16 cellular contexts compared by ENCODE assay signal in the genomic region with DNA sequence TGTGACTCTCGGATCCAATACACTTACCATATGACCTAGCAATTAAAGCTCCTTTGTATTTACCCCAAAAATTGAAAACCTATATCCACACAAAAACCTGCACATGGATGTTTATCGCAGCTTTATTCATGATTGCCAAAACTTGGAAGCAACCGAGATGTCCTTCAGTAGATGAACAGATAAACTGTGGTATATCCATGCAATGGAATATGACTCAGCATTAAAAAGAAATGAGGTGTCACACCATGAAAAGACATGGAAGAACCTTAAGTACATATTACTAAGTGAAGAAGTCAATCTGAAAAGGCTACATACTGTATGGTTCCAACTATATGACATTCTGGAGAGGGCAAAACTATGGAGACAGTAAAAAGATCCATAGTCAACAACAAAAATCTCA.
DNase-seq lines count a peak whose midpoint lies in the region; ATAC-seq, FAIRE-seq and TF ChIP-seq lines count a peak whose summit lies in the region.
"Had no signal": no experiment of that assay in that cellular context is flagged by ENCODE, and none has a peak within 500 bp of the region (broad histone marks: within the 10 kb centered on the region; RNA-seq: fewer than 3 reads in every experiment).

No MANE protein-coding gene starts in this region.

- H3K9ac ChIP-seq in IMR-90 (ENCODE audit: low read depth, low read length) (no peak overlapping the region), keratinocyte (ENCODE audit: control insufficient read depth, extremely low read depth, insufficient read depth, low read length) (no peak overlapping the region)

- no peak overlapping the region for H2BK15ac ChIP-seq in IMR-90 (ENCODE audit: low read depth, low read length)

- H3K27me3 ChIP-seq in IMR-90 (ENCODE audit: control insufficient read depth, insufficient read depth, low read length), result no peaks in the 10 kb centered on the region
- no peaks in the 10 kb centered on the region for H3K27me3 ChIP-seq in bronchial epithelial cell (ENCODE audit: control insufficient read depth, insufficient read depth, low read length)
- H3K27me3 ChIP-seq in keratinocyte (ENCODE audit: control insufficient read depth, extremely low read depth, insufficient read depth, low read length), result no peaks in the 10 kb centered on the region

- peaks cover 5% of the 10 kb centered on the region for H3K36me3 Mint-ChIP-seq in chondrocyte (ENCODE audit: low read depth)

- H4K91ac ChIP-seq in IMR-90 (ENCODE audit: insufficient read depth, low read depth, low read length), result no peak overlapping the region

- H3K9me3 ChIP-seq in IMR-90 (ENCODE audit: control insufficient read depth, insufficient read depth, low read length) (no peaks in the 10 kb centered on the region), keratinocyte (ENCODE audit: control insufficient read depth, low read depth, low read length) (no peaks in the 10 kb centered on the region)

- in situ Hi-C loops in IMR-90 (cut with MboI; ENCODE audit: low sequenced_read_pairs), result no loop called here

- H3K36me3 ChIP-seq in IMR-90 (ENCODE audit: control insufficient read depth, insufficient read depth, low read length) (no peaks in the 10 kb centered on the region), bronchial epithelial cell (ENCODE audit: control insufficient read depth, insufficient read depth, low read length) (no peaks in the 10 kb centered on the region), keratinocyte (ENCODE audit: control insufficient read depth in 2 of 2, extremely low read depth in 1 of 2, insufficient read depth in 2 of 2, low read length in 2 of 2) (no peaks in the 10 kb centered on the region)

- H3K4me1 ChIP-seq in IMR-90 (ENCODE audit: control insufficient read depth, insufficient read depth, low read length), result no peaks in the 10 kb centered on the region
- H3K4me1 ChIP-seq in keratinocyte (ENCODE audit: control insufficient read depth, extremely low read depth, insufficient read depth, low read length), result peaks cover 3% of the 10 kb centered on the region

- no peak for ATAC-seq in IMR-90 (ENCODE audit: low read depth)

- intact Hi-C loops in IMR-90 (cut with micrococcal nuclease), result no loop called here

- H3K4me1 Mint-ChIP-seq in chondrocyte (ENCODE audit: low read depth), result no peaks in the 10 kb centered on the region

- no peaks in the 10 kb centered on the region for H3K79me2 ChIP-seq in keratinocyte (ENCODE audit: control insufficient read depth, insufficient read depth, low read length)

- H4K5ac ChIP-seq in IMR-90 (ENCODE audit: low read depth, low read length), result no peak overlapping the region

- H2AK5ac ChIP-seq in IMR-90 (ENCODE audit: low read depth, low read length), result no peak overlapping the region

- TF ChIP-seq CTCF in D721Med (IDR thresholded peaks at IDR 0.05; ENCODE audit: insufficient read depth, missing control alignments), result no peak
- no peak for TF ChIP-seq CTCF in IMR-90 (conservative IDR thresholded peaks at IDR 0.05; ENCODE audit: low read depth, low read length)
- no peak for TF ChIP-seq CTCF in bronchial epithelial cell (IDR thresholded peaks at IDR 0.05; ENCODE audit: insufficient read depth, low read length, severe bottlenecking)
- TF ChIP-seq CTCF in keratinocyte (optimal IDR thresholded peaks at IDR 0.05 in 1 of 3, IDR thresholded peaks at IDR 0.05 in 1 of 3, conservative IDR thresholded peaks at IDR 0.05 in 1 of 3; ENCODE audit: extremely low read depth in 1 of 3, insufficient read depth in 2 of 3, low read length in 3 of 3), result no peak
- no peak for TF ChIP-seq CTCF in chondrocyte (IDR thresholded peaks at IDR 0.05)

- H3K4me3 ChIP-seq in IMR-90 (ENCODE audit: insufficient read depth, low read depth, low read length) (no peak overlapping the region), bronchial epithelial cell (ENCODE audit: low read depth, low read length) (no peak overlapping the region), keratinocyte (ENCODE audit: control insufficient read depth in 2 of 3, extremely low read depth in 1 of 3, insufficient read depth in 2 of 3, low read depth in 1 of 3, low read length in 3 of 3) (no peak overlapping the region)

- no peak overlapping the region for H3K14ac ChIP-seq in IMR-90 (replicated peaks; ENCODE audit: low read depth, low read length)

- H3K9me3 Mint-ChIP-seq in chondrocyte (ENCODE audit: low read depth), result peaks cover 6% of the 10 kb centered on the region

- H3K23ac ChIP-seq in IMR-90 (ENCODE audit: low read depth, low read length), result no peak overlapping the region

- dilution Hi-C loops in IMR-90 (cut with HindIII; ENCODE audit: low sequenced_read_pairs, unreplicated experiment), result no loop called here
- dilution Hi-C loops in keratinocyte (cut with MboI; ENCODE audit: extremely low pct_ligation_motif_present, low sequenced_read_pairs), result no loop called here

- H2AK9ac ChIP-seq in IMR-90 (replicated peaks; ENCODE audit: low read depth, low read length, poor library complexity), result no peak overlapping the region

- H2AFZ ChIP-seq in IMR-90 (replicated peaks; ENCODE audit: low read length, poor library complexity) (no peak overlapping the region), keratinocyte (ENCODE audit: control insufficient read depth, low read length) (peak overlapping the region; percentile 7)

- no peak overlapping the region for H2BK120ac ChIP-seq in IMR-90 (ENCODE audit: low read depth, low read length)

- TF ChIP-seq POLR2A in IMR-90 (IDR thresholded peaks at IDR 0.05; ENCODE audit: low read depth, low read length), result no peak

- FAIRE-seq in D721Med (lab: Jason Lieb, UNC) (peak; percentile 16), bronchial epithelial cell (lab: Jason Lieb, UNC) (no peak), keratinocyte (lab: Jason Lieb, UNC) (no peak)
- FAIRE-seq: A204.1, H1, HTR-8/SVneo had no signal

- H3K4me2 ChIP-seq in IMR-90 (ENCODE audit: low read depth, low read length) (no peak overlapping the region), keratinocyte (ENCODE audit: control insufficient read depth, extremely low read depth, insufficient read depth, low read depth, low read length) (no peak overlapping the region)

- H3K9me1 ChIP-seq in IMR-90 (ENCODE audit: insufficient read depth, low read length), result no peaks in the 10 kb centered on the region
- H3K9me1 ChIP-seq in keratinocyte (ENCODE audit: control insufficient read depth, extremely low read depth, insufficient read depth, low read length), result no peaks in the 10 kb centered on the region

- POLR2A ChIA-PET in IMR-90 (lab: Charles Lee; ENCODE audit: unreplicated experiment), result no interaction called here

- no peak overlapping the region for H3K18ac ChIP-seq in IMR-90 (ENCODE audit: low read depth, low read length)

- no CpG with 5 or more reads among the region's 3 CpGs for WGBS in IMR-90 (ENCODE audit: extremely low coverage in 2 of 2, insufficient read length in 1 of 2), 2 experiments

- H3K27ac ChIP-seq in IMR-90 (ENCODE audit: insufficient read depth, low read length) (no peak overlapping the region), keratinocyte (ENCODE audit: control insufficient read depth, insufficient read depth, low read length) (peak overlapping the region; percentile 61)
- H3K27ac ChIP-seq: C4-2B had no signal

- peaks cover 22% of the 10 kb centered on the region for H3K27me3 Mint-ChIP-seq in chondrocyte (ENCODE audit: low read depth)

- H2BK5ac ChIP-seq in IMR-90 (ENCODE audit: low read depth, low read length, poor library complexity, severe bottlenecking), result no peak overlapping the region

- no peak overlapping the region for H3K4ac ChIP-seq in IMR-90 (ENCODE audit: low read depth, low read length)

- no peak overlapping the region for H3K27ac Mint-ChIP-seq in chondrocyte (ENCODE audit: unreplicated experiment)
- H3K27ac Mint-ChIP-seq: CD4-positive, alpha-beta T cell; H9 had no signal

- no peak overlapping the region for H4K8ac ChIP-seq in IMR-90 (ENCODE audit: low read depth in 2 of 2, low read length in 2 of 2)

- DNase-seq in D721Med (ENCODE audit: insufficient read length, low spot score), result no peak
- DNase-seq in IMR-90, result no peak
- DNase-seq in bronchial epithelial cell (ENCODE audit: low read depth), result peak; percentile 21
- DNase-seq in keratinocyte (ENCODE audit: low read depth, low spot score), result no peak
- DNase-seq in GM19240 (ENCODE audit: insufficient read length, low spot score), result no peak
- no peak for DNase-seq in chondrocyte (ENCODE audit: low spot score)
- DNase-seq in ureter (ENCODE audit: low spot score), result no peak
- DNase-seq: AML-193; CD4-positive, alpha-beta T cell; DMS79 treated with DMSO at 0.1 percent for 48 hours; GF-D8; H9 had no signal

- no peak for TF ChIP-seq RAD21 in IMR-90 (IDR thresholded peaks at IDR 0.05; ENCODE audit: low read length)

- no peak overlapping the region for H3K56ac ChIP-seq in IMR-90 (ENCODE audit: extremely low read depth, insufficient read depth, low read length)

- H2BK20ac ChIP-seq in IMR-90 (ENCODE audit: low read depth, low read length), result no peak overlapping the region

- no peaks in the 10 kb centered on the region for H3K79me1 ChIP-seq in IMR-90 (ENCODE audit: low read depth in 1 of 2, low read length in 2 of 2)

- no peak overlapping the region for H3K4me3 Mint-ChIP-seq in chondrocyte (ENCODE audit: unreplicated experiment)
- H3K4me3 Mint-ChIP-seq: CD4-positive, alpha-beta T cell; H9 had no signal

- CTCF ChIA-PET in IMR-90 (lab: Yijun Ruan, JAX), result no interaction called here

- no peaks in the 10 kb centered on the region for H4K20me1 ChIP-seq in IMR-90 (ENCODE audit: insufficient read depth, low read length)
- H4K20me1 ChIP-seq in keratinocyte (ENCODE audit: control insufficient read depth, extremely low read depth, insufficient read depth, low read length), result no peaks in the 10 kb centered on the region

- no TSS peak for BruUV-seq in IMR-90 (replicated peaks; lab: Mats Ljungman, UMichigan)

TF ChIP-seq in IMR-90, 13 proteins besides CTCF, POLR2A, EP300 and RAD21:
- TF ChIP-seq NFE2L2 (IDR thresholded peaks at IDR 0.05; ENCODE audit: low read depth, low read length) (peak; percentile 77), MAFK (IDR thresholded peaks at IDR 0.05; ENCODE audit: low read depth, low read length) (0 out of 2 replicates have a peak, but pooled peaks have one; percentile 8), RFX5 (IDR thresholded peaks at IDR 0.05; ENCODE audit: low read depth, low read length) (no peak), MXI1 (IDR thresholded peaks at IDR 0.05; ENCODE audit: borderline replicate concordance, low read depth, low read length) (no peak), MAZ (IDR thresholded peaks at IDR 0.05; ENCODE audit: borderline replicate concordance, low read depth, low read length) (no peak)
